ENCODE assay signal across 1 cellular context in the genomic region with DNA sequence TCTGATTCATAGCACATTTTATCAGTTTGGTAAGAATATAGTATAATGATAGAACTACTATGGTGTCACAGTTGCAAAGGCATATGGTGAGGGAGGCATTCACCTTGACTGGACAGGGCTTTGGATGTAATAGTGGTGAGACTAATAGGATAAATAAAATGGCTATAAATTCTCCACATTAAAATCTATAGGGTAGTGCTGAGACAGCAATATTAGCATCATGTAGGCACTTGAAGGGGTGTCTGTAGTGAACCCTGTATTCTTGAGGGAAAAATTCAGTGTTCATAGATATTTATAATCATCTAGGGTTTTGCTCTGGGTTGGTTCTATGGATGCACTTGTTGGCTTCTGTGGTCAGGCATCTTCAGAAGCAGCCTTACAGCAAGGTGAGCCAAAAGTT.
TF ChIP-seq lines count a peak whose summit lies in the region.

No MANE protein-coding gene starts in this region.

TF ChIP-seq in HepG2, 621 proteins besides CTCF, POLR2A, EP300 and RAD21 (continued from another document):
- TF ChIP-seq, protein P1, sequence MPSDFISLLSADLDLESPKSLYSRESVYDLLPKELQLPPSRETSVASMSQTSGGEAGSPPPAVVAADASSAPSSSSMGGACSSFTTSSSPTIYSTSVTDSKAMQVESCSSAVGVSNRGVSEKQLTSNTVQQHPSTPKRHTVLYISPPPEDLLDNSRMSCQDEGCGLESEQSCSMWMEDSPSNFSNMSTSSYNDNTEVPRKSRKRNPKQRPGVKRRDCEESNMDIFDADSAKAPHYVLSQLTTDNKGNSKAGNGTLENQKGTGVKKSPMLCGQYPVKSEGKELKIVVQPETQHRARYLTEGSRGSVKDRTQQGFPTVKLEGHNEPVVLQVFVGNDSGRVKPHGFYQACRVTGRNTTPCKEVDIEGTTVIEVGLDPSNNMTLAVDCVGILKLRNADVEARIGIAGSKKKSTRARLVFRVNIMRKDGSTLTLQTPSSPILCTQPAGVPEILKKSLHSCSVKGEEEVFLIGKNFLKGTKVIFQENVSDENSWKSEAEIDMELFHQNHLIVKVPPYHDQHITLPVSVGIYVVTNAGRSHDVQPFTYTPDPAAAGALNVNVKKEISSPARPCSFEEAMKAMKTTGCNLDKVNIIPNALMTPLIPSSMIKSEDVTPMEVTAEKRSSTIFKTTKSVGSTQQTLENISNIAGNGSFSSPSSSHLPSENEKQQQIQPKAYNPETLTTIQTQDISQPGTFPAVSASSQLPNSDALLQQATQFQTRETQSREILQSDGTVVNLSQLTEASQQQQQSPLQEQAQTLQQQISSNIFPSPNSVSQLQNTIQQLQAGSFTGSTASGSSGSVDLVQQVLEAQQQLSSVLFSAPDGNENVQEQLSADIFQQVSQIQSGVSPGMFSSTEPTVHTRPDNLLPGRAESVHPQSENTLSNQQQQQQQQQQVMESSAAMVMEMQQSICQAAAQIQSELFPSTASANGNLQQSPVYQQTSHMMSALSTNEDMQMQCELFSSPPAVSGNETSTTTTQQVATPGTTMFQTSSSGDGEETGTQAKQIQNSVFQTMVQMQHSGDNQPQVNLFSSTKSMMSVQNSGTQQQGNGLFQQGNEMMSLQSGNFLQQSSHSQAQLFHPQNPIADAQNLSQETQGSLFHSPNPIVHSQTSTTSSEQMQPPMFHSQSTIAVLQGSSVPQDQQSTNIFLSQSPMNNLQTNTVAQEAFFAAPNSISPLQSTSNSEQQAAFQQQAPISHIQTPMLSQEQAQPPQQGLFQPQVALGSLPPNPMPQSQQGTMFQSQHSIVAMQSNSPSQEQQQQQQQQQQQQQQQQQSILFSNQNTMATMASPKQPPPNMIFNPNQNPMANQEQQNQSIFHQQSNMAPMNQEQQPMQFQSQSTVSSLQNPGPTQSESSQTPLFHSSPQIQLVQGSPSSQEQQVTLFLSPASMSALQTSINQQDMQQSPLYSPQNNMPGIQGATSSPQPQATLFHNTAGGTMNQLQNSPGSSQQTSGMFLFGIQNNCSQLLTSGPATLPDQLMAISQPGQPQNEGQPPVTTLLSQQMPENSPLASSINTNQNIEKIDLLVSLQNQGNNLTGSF (CRISPR knock-in tag; IDR thresholded peaks at IDR 0.05): no peak
